ENCODE assay signal across 8 cellular contexts in genomic region chr14:75986439-75986765, GRCh38. TPM values are rescaled to one million over a fixed set of nuclear protein-coding genes. Genes with fewer than 3 reads are reported as not detected.
DNase-seq lines count a peak whose midpoint lies in the region; ATAC-seq and TF ChIP-seq lines count a peak whose summit lies in the region.

No MANE protein-coding gene starts in this region.

- peaks cover 0 to 48% (median 24%) of the 10 kb centered on the region in 4 donors for H3K4me1 ChIP-seq in sigmoid colon

- WGBS in sigmoid colon, 2 donors, result 12 to 43% methylated on average over 6 of the region's 6 CpGs

- peaks cover 0 to 19% (median 0%) of the 10 kb centered on the region in 4 donors for H3K36me3 ChIP-seq in sigmoid colon

- H3K9me3 ChIP-seq in sigmoid colon, result no peaks in the 10 kb centered on the region

- H3K27ac ChIP-seq in VCaP, result peak overlapping the region; percentile 61; the same call in 1 of the 2 replicates
- H3K27ac ChIP-seq in sigmoid colon, result peak overlapping the region; percentile 84 to 99 (median 96)

- TF ChIP-seq CTCF in GM12875 (IDR thresholded peaks at IDR 0.05; ENCODE audit: borderline replicate concordance, insufficient read depth, low read depth, low read length) (no peak), VCaP (conservative IDR thresholded peaks at IDR 0.05) (no peak), foreskin fibroblast (IDR thresholded peaks at IDR 0.05; ENCODE audit: low read depth, low read length) (no peak), sigmoid colon (IDR thresholded peaks at IDR 0.05) (no peak)

- H3K27me3 ChIP-seq in sigmoid colon, result no peaks in the 10 kb centered on the region

- intact Hi-C loops in sigmoid colon (cut with DNase I), result no loop called here

- no peak for TF ChIP-seq EP300 in sigmoid colon (IDR thresholded peaks at IDR 0.05)

- H3K4me3 ChIP-seq in GM12875 (ENCODE audit: low read depth, low read length) (peak overlapping the region; percentile 94), foreskin fibroblast (ENCODE audit: low read depth in 1 of 2, low read length in 2 of 2) (peak overlapping the region; percentile 81 to 92), sigmoid colon (peak overlapping the region; percentile 68 to 93 (median 84))

- DNase-seq in foreskin fibroblast, result peak in 1 of 2 donors; percentile 26
- DNase-seq in sigmoid colon, result no peak
- no peak for DNase-seq in cerebellar nuclear complex (lab: John Stamatoyannopoulos, UW)
- DNase-seq in GM19240 (ENCODE audit: insufficient read length, low spot score), result no peak
- DNase-seq in COR-L47 (lab: John Stamatoyannopoulos, UW), result no peak

- TF ChIP-seq POLR2A in sigmoid colon (IDR thresholded peaks at IDR 0.05), result no peak

- ATAC-seq in GM21367 (IDR thresholded peaks at IDR 0.05; ENCODE audit: unreplicated experiment), result no peak

RNA-seq across cellular contexts. Expression of gene IFT43, which starts 0.8 kb away (rescaled TPM):
- total RNA-seq in sigmoid colon, result 10 to 100 TPM; 31.4 to 63.7 (median 50.2) TPM
- polyA plus RNA-seq in sigmoid colon, result 10 to 100 TPM; 31.6 to 42.8 (median 35.4) TPM

RNA-seq across cellular contexts. Expression of gene TGFB3, which starts 4.6 kb away (rescaled TPM):
- 10 to 100 TPM in 3 of 4 donors, 1 to 10 TPM in 1; 7.6 to 44.0 (median 19.3) TPM for total RNA-seq in sigmoid colon
- polyA plus RNA-seq in sigmoid colon, result 1 to 10 TPM; 2.3 to 7.8 (median 5.8) TPM
